Comparison of ENCODE assay signal across 23 cellular contexts in genomic region chr22:22256133-22256532, GRCh38. TPM values are rescaled to one million over a fixed set of nuclear protein-coding genes. Genes with fewer than 3 reads are reported as not detected.
DNase-seq lines count a peak whose midpoint lies in the region; ATAC-seq, FAIRE-seq and TF ChIP-seq lines count a peak whose summit lies in the region.
"Not testable (repeated sequence)": the region's sequence is repeated elsewhere in the genome, so short reads cannot be mapped to it uniquely, and the experiment has no call there.
"Had no signal": no experiment of that assay in that cellular context is flagged by ENCODE, and none has a peak within 500 bp of the region (broad histone marks: within the 10 kb centered on the region; RNA-seq: fewer than 3 reads in every experiment).

No MANE protein-coding gene starts in this region.

- H3K4me1 Mint-ChIP-seq in activated T-helper 1 cell treated with anti-CD3 and anti-CD28 coated beads, Interleukin-12 subunit alpha, Interleukin-12 subunit beta, Interleukin-2, Interleukin-4 antibody, amounts not matched to agents 30 ng/mL and 10 ng/mL and 1 ng/mL, durations not matched to agents 14 hours and 24 hours and 36 hours (ENCODE audit: low read depth); osteocyte (ENCODE audit: unreplicated experiment): not testable (repeated sequence)

- not testable (repeated sequence) for TF ChIP-seq POLR2A in K562 (conservative IDR thresholded peaks at IDR 0.05)

- H4K8ac ChIP-seq in mesenchymal stem cell (ENCODE audit: low read length), result not testable (repeated sequence)

- not testable (repeated sequence) for TF ChIP-seq EP300 in K562 (IDR thresholded peaks at IDR 0.05; ENCODE audit: low read length)

- not testable (repeated sequence) for H3K9me1 ChIP-seq in K562 (ENCODE audit: control insufficient read depth, insufficient read depth, low read length)

- H2AFZ ChIP-seq in OCI-LY1 (ENCODE audit: low read length); K562 (ENCODE audit: low read depth, low read length); mesenchymal stem cell (ENCODE audit: low read depth, low read length): not testable (repeated sequence)

- H2AK5ac ChIP-seq in mesenchymal stem cell (ENCODE audit: low read length, severe bottlenecking), result not testable (repeated sequence)

- not testable (repeated sequence) for H2BK12ac ChIP-seq in mesenchymal stem cell (ENCODE audit: low read length in 2 of 2)

- WGBS in K562 (ENCODE audit: insufficient coverage, low coverage, missing lambda C conversion rate), result 9% methylated on average over 13 of the region's 13 CpGs
- WGBS in lung, 2 donors, result 79 to 89% methylated on average over 13 of the region's 13 CpGs
- WGBS in mesenchymal stem cell, result 81% methylated on average over 13 of the region's 13 CpGs

- not testable (repeated sequence) for ATAC-seq in K562; lung (ENCODE audit: insufficient read depth, low FRiP score)

- H3K9me3 ChIP-seq in HEK293 (ENCODE audit: control insufficient read depth, insufficient read depth, low read depth, low read length); OCI-LY1 (ENCODE audit: low read length); K562 (replicated peaks; ENCODE audit: control insufficient read depth, insufficient read depth, low read depth, low read length); lung (ENCODE audit: control insufficient read depth in 2 of 2, insufficient read depth in 1 of 2, low read length in 1 of 2); mesenchymal stem cell (ENCODE audit: control insufficient read depth, low read length): not testable (repeated sequence)

- not testable (repeated sequence) for H3K27me3 Mint-ChIP-seq in activated T-helper 1 cell treated with anti-CD3 and anti-CD28 coated beads, Interleukin-12 subunit alpha, Interleukin-12 subunit beta, Interleukin-2, Interleukin-4 antibody, amounts not matched to agents 30 ng/mL and 10 ng/mL and 1 ng/mL, durations not matched to agents 14 hours and 24 hours and 36 hours (ENCODE audit: insufficient read depth)
- peaks cover 16% of the 10 kb centered on the region for H3K27me3 Mint-ChIP-seq in osteocyte (ENCODE audit: unreplicated experiment)

- H3F3A ChIP-seq in OCI-LY1 (ENCODE audit: insufficient read depth, low read length), result not testable (repeated sequence)

- H3K79me1 ChIP-seq in mesenchymal stem cell (replicated peaks; ENCODE audit: low read length, poor library complexity, severe bottlenecking), result not testable (repeated sequence)

- intact Hi-C loops in activated T-helper 1 cell treated with anti-CD3 and anti-CD28 coated beads, Interleukin-12 subunit alpha, Interleukin-12 subunit beta, Interleukin-2, Interleukin-4 antibody, amounts not matched to agents 30 ng/mL and 10 ng/mL and 1 ng/mL, durations not matched to agents 14 hours and 24 hours and 36 hours (cut with micrococcal nuclease); K562 (cut with micrococcal nuclease): not testable (repeated sequence)

- not testable (repeated sequence) for H3K14ac ChIP-seq in mesenchymal stem cell (ENCODE audit: low read length in 2 of 2)

- not testable (repeated sequence) for H3K27ac Mint-ChIP-seq in activated T-helper 1 cell treated with anti-CD3 and anti-CD28 coated beads, Interleukin-12 subunit alpha, Interleukin-12 subunit beta, Interleukin-2, Interleukin-4 antibody, amounts not matched to agents 30 ng/mL and 10 ng/mL and 1 ng/mL, durations not matched to agents 14 hours and 24 hours and 36 hours; osteocyte (ENCODE audit: unreplicated experiment)

- CTCF ChIA-PET in HEK293 (lab: Yijun Ruan, JAX); K562 (lab: Yijun Ruan, JAX; ENCODE audit: low intra/inter-chr PET ratio): not testable (repeated sequence)

- not testable (repeated sequence) for H3K79me2 ChIP-seq in OCI-LY1 (ENCODE audit: insufficient read depth, low read length); K562 (ENCODE audit: control insufficient read depth, insufficient read depth, low read length)

- BruUV-seq in K562 (replicated peaks; lab: Mats Ljungman, UMichigan), result not testable (repeated sequence)

- H3K4ac ChIP-seq in mesenchymal stem cell (ENCODE audit: low read depth in 1 of 2, low read length in 2 of 2), result not testable (repeated sequence)

- peak overlapping the region; percentile 53; the same call in 1 of the 2 replicates for H3K4me2 ChIP-seq in OCI-LY1 (ENCODE audit: low read length)
- H3K4me2 ChIP-seq in K562 (ENCODE audit: insufficient read depth, low read length); mesenchymal stem cell (ENCODE audit: low read length, poor library complexity, severe bottlenecking): not testable (repeated sequence)

- H3K27me3 ChIP-seq in OCI-LY1 (ENCODE audit: insufficient read depth, low read length); lung (ENCODE audit: control insufficient read depth, insufficient read depth); mesenchymal stem cell (ENCODE audit: control insufficient read depth in 1 of 2, insufficient read depth in 1 of 2, low read length in 2 of 2): not testable (repeated sequence)
- peaks cover 6 to 19% of the 10 kb centered on the region in 2 experiments; a peak in 4 of 5 replicates for H3K27me3 ChIP-seq in K562 (ENCODE audit: control insufficient read depth in 2 of 2, insufficient read depth in 2 of 2, low read length in 2 of 2)

- H4K20me1 ChIP-seq in OCI-LY1 (ENCODE audit: insufficient read depth, low read length); K562 (replicated peaks; ENCODE audit: control insufficient read depth, insufficient read depth, low read length): not testable (repeated sequence)

- not testable (repeated sequence) for H3K9ac ChIP-seq in OCI-LY1 (ENCODE audit: low read length); K562 (ENCODE audit: insufficient read depth in 1 of 2, low read depth in 2 of 2, low read length in 2 of 2); mesenchymal stem cell (ENCODE audit: low read length)

- TF ChIP-seq CTCF in HEK293 (tag by site-specific recombination; IDR thresholded peaks at IDR 0.05); OCI-LY1 (IDR thresholded peaks at IDR 0.05; ENCODE audit: low read length); K562 (IDR thresholded peaks at IDR 0.05 in 2 of 3, conservative IDR thresholded peaks at IDR 0.05 in 1 of 3; ENCODE audit: insufficient read depth in 2 of 3, low read depth in 1 of 3, low read length in 3 of 3); lung (IDR thresholded peaks at IDR 0.05; ENCODE audit: control extremely low read depth, extremely low read depth); osteocyte (IDR thresholded peaks at IDR 0.05): not testable (repeated sequence)

- H4K91ac ChIP-seq in mesenchymal stem cell (ENCODE audit: low read length), result peak overlapping the region; percentile 27

- not testable (repeated sequence) for H3K9me3 Mint-ChIP-seq in activated T-helper 1 cell treated with anti-CD3 and anti-CD28 coated beads, Interleukin-12 subunit alpha, Interleukin-12 subunit beta, Interleukin-2, Interleukin-4 antibody, amounts not matched to agents 30 ng/mL and 10 ng/mL and 1 ng/mL, durations not matched to agents 14 hours and 24 hours and 36 hours; osteocyte (ENCODE audit: unreplicated experiment)

- not testable (repeated sequence) for H3K4me3 ChIP-seq in HEK293 (ENCODE audit: low read depth, low read length); K562; lung; mesenchymal stem cell (ENCODE audit: insufficient read depth in 1 of 2, low read depth in 1 of 2, low read length in 2 of 2)
- peak overlapping the region; percentile 38 for H3K4me3 ChIP-seq in OCI-LY1 (ENCODE audit: low read depth, low read length, poor library complexity, severe bottlenecking)

- POLR2A ChIA-PET in HEK293 (lab: Yijun Ruan, JAX), result not testable (repeated sequence)
- POLR2A ChIA-PET in K562 (lab: Yijun Ruan, JAX), result interaction anchor here (1.5 kb wide), 1 partner anchor 14 kb away, joined by 3 read pairs; no protein-coding TSS in a partner anchor

- in situ Hi-C loops in K562 (cut with MboI), result not testable (repeated sequence)

- not testable (repeated sequence) for H3K27ac ChIP-seq in HEK293 (ENCODE audit: extremely low read depth, low read depth, low read length); OCI-LY1 (ENCODE audit: low read depth, low read length, poor library complexity, severe bottlenecking); K562 (ENCODE audit: extremely low read depth, low read depth, low read length); lung (ENCODE audit: low read depth in 1 of 2, low read length in 1 of 2); mesenchymal stem cell (ENCODE audit: low read length, poor library complexity, severe bottlenecking)

- not testable (repeated sequence) for H2BK5ac ChIP-seq in mesenchymal stem cell (ENCODE audit: low read depth, low read length, poor library complexity, severe bottlenecking)

- peak; percentile 26 for DNase-seq in activated CD8-positive, alpha-beta memory T cell treated with anti-CD3 and anti-CD28 coated beads for 24 hours
- not testable (repeated sequence) for DNase-seq in activated T-helper 1 cell treated with anti-CD3 and anti-CD28 coated beads, Interleukin-12 subunit alpha, Interleukin-12 subunit beta, Interleukin-2, Interleukin-4 antibody, amounts not matched to agents 30 ng/mL and 10 ng/mL and 1 ng/mL, durations not matched to agents 14 hours and 24 hours and 36 hours (ENCODE audit: low spot score); K562 (ENCODE audit: extremely low read depth in 1 of 4, low spot score in 3 of 4); mesenchymal stem cell
- DNase-seq in lung (ENCODE audit: low spot score) (peak; percentile 3), osteocyte (ENCODE audit: extremely low spot score, unreplicated experiment) (peak; percentile 13)

- not testable (repeated sequence) for H2BK15ac ChIP-seq in mesenchymal stem cell (ENCODE audit: low read depth, poor library complexity, severe bottlenecking)

- H3K36me3 ChIP-seq in HEK293 (ENCODE audit: control insufficient read depth in 2 of 2, insufficient read depth in 1 of 2, low read length in 2 of 2); OCI-LY1 (ENCODE audit: insufficient read depth, low read length); K562 (ENCODE audit: control insufficient read depth, insufficient read depth, low read length); lung (ENCODE audit: control insufficient read depth in 2 of 2, insufficient read depth in 2 of 2, low read length in 2 of 2); mesenchymal stem cell (ENCODE audit: control insufficient read depth in 1 of 2, insufficient read depth in 2 of 2, low read depth in 1 of 2, low read length in 2 of 2): not testable (repeated sequence)

- not testable (repeated sequence) for TF ChIP-seq RAD21 in K562 (CRISPR knock-in tag; conservative IDR thresholded peaks at IDR 0.05 in 1 of 2, IDR thresholded peaks at IDR 0.05 in 1 of 2)

- H3K9me2 ChIP-seq in OCI-LY1 (ENCODE audit: low read depth, low read length), result not testable (repeated sequence)

- not testable (repeated sequence) for H2BK120ac ChIP-seq in mesenchymal stem cell (ENCODE audit: low read depth, low read length)

- peak overlapping the region; percentile 26 for H3K4me3 Mint-ChIP-seq in activated T-helper 1 cell treated with anti-CD3 and anti-CD28 coated beads, Interleukin-12 subunit alpha, Interleukin-12 subunit beta, Interleukin-2, Interleukin-4 antibody, amounts not matched to agents 30 ng/mL and 10 ng/mL and 1 ng/mL, durations not matched to agents 14 hours and 24 hours and 36 hours
- not testable (repeated sequence) for H3K4me3 Mint-ChIP-seq in osteocyte (ENCODE audit: unreplicated experiment)

- FAIRE-seq in K562 (lab: Jason Lieb, UNC), result not testable (repeated sequence)

- not testable (repeated sequence) for H3K18ac ChIP-seq in mesenchymal stem cell (ENCODE audit: low read depth in 1 of 2, low read length in 2 of 2)

- H3K23ac ChIP-seq in mesenchymal stem cell (ENCODE audit: low read length in 2 of 2), result not testable (repeated sequence)

- H3K4me1 ChIP-seq in HEK293 (ENCODE audit: control insufficient read depth, insufficient read depth, low read length); OCI-LY1 (ENCODE audit: insufficient read depth, low read length, severe bottlenecking); K562 (replicated peaks in 1 of 2; ENCODE audit: control insufficient read depth in 2 of 2, insufficient read depth in 2 of 2, low read length in 2 of 2); lung (ENCODE audit: control insufficient read depth in 2 of 2, insufficient read depth in 2 of 2, low read length in 2 of 2); mesenchymal stem cell (ENCODE audit: control insufficient read depth, insufficient read depth, low read depth, low read length): not testable (repeated sequence)

- H3K36me3 Mint-ChIP-seq in activated T-helper 1 cell treated with anti-CD3 and anti-CD28 coated beads, Interleukin-12 subunit alpha, Interleukin-12 subunit beta, Interleukin-2, Interleukin-4 antibody, amounts not matched to agents 30 ng/mL and 10 ng/mL and 1 ng/mL, durations not matched to agents 14 hours and 24 hours and 36 hours (ENCODE audit: low read depth); osteocyte (ENCODE audit: unreplicated experiment): not testable (repeated sequence)

RNA-seq across cellular contexts. Expression of gene VPREB1, which starts 11.5 kb away (rescaled TPM):
- total RNA-seq in activated T-helper 1 cell treated with anti-CD3 and anti-CD28 coated beads, Interleukin-12 subunit alpha, Interleukin-12 subunit beta, Interleukin-2, Interleukin-4 antibody, amounts not matched to agents 30 ng/mL and 10 ng/mL and 1 ng/mL, durations not matched to agents 14 hours and 24 hours and 36 hours, result not detected in 2 replicates
- total RNA-seq in K562 (2011; cell fraction: chromatin; rRNA removed; ENCODE audit: low replicate concordance), result not detected in 2 replicates
- total RNA-seq in K562 (2011; cell fraction: nucleolus; rRNA removed), result not detected in 2 replicates
- total RNA-seq in K562 (2011; cell fraction: nucleoplasm; rRNA removed), result not detected in 2 replicates
- total RNA-seq in K562 (2014; rRNA removed) (not detected in 2 replicates), K562 (2014; rRNA removed; fragmentation: Illumina TruSeq; extraction: Trizol) (not detected in 2 replicates), K562 (2015; rRNA removed; fragmentation: Illumina TruSeq; extraction: Trizol) (not detected in 2 replicates), K562 (2021) (not detected in 2 replicates), lung (not detected), osteocyte (not detected in 2 replicates)
- polyA plus RNA-seq in K562 (2011; rRNA removed) (not detected in 2 replicates), K562 (2014; fragmentation: Illumina TruSeq; extraction: Trizol) (not detected in 2 replicates), K562 (2014; fragmentation: Nextera tagmentation; extraction: Ambion mirVana) (not detected), K562 (2014; rRNA removed) (not detected in 2 replicates), lung (under 1 TPM in 1 of 2 donors, not detected in 1; 0.11 TPM)
- not detected in 2 replicates for polyA plus RNA-seq in K562 (2011; cell fraction: cytosol; rRNA removed)
- polyA plus RNA-seq in K562 (2011; cell fraction: nucleus; rRNA removed), result not detected in 2 replicates
- polyA plus RNA-seq in K562 (2012), result not detected in 2 replicates
- not detected in 2 replicates for polyA minus RNA-seq in K562 (2011; rRNA and poly(A)+ RNA removed)
- not detected in 2 replicates for polyA minus RNA-seq in K562 (2011; cell fraction: cytosol; rRNA and poly(A)+ RNA removed)
- not detected in 2 replicates for polyA minus RNA-seq in K562 (2011; cell fraction: nucleus; rRNA and poly(A)+ RNA removed)
- not detected for polyA plus RNA-seq in mesenchymal stem cell (2013, experiment 1 of 2)
- polyA plus RNA-seq in mesenchymal stem cell (2013, experiment 2 of 2), result not detected
- total RNA-seq: A172; A673; B cell; Caco-2; Calu3; CD4-positive, alpha-beta memory T cell; CD4-positive, alpha-beta T cell; CD4-positive, CD25-positive, alpha-beta regulatory T cell; CD8-positive, alpha-beta memory T cell; CD8-positive, alpha-beta T cell; Daoy had no signal
- polyA plus RNA-seq: A549; AG04450; BJ; CD14-positive monocyte; CD4-positive, alpha-beta memory T cell; CD4-positive, CD25-positive, alpha-beta regulatory T cell; CD8-positive, alpha-beta memory T cell had no signal
